ENCODE assay signal across 16 cellular contexts in the genomic region with DNA sequence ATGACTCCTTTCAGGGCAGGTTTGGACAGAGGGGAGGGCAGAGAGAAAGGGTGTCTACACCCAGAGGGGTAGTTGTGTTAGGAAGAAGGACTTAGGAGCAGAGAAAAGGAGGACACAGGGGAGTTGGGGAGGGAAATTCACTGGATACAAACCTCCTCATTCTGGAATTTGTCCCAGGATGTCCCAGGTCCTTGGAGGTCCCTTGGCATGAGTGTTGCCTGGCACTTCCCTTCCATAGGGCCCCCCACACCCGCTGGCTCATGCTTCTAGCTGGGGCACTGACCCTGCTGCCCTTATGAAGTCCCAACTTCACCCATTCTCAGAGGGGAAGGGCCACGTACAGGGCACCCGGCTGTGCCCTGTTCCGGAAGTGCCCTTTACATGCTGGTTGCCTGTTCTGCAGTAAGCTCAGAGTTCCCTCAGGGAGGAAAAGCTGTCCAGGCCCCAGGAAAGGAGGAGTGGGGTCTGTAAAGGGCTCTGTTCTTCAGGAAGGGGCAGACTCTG.
DNase-seq lines count a peak whose midpoint lies in the region; ATAC-seq and TF ChIP-seq lines count a peak whose summit lies in the region.
"Had no signal": no experiment of that assay in that cellular context is flagged by ENCODE, and none has a peak within 500 bp of the region (broad histone marks: within the 10 kb centered on the region; RNA-seq: fewer than 3 reads in every experiment).

No MANE protein-coding gene starts in this region.

- no peaks in the 10 kb centered on the region for H3K9me2 ChIP-seq in Loucy (replicated peaks; ENCODE audit: low read depth, low read length)

- H3K4me2 ChIP-seq in Loucy (ENCODE audit: low read depth, low read length, poor library complexity, severe bottlenecking) (no peak overlapping the region), neural progenitor cell (no peak overlapping the region)

- H3K4me3 ChIP-seq in Loucy (ENCODE audit: low read length, poor library complexity, severe bottlenecking) = no peak overlapping the region
- H3K4me3 ChIP-seq in neural progenitor cell = no peak overlapping the region
- H3K4me3 ChIP-seq: ascending aorta, heart right ventricle, psoas muscle had no signal

- 0 out of 2 replicates have a peak overlapping the region, but pooled peaks have one; percentile 6 for H2AFZ ChIP-seq in Loucy (ENCODE audit: low read length)
- H2AFZ ChIP-seq in neural progenitor cell (replicated peaks) = peak overlapping the region; percentile 37

- H3K4me1 Mint-ChIP-seq in neural progenitor cell = peaks cover 39% of the 10 kb centered on the region
- no peaks in the 10 kb centered on the region for H3K4me1 Mint-ChIP-seq in stimulated activated memory B cell treated with anti-CD40 and anti-IgM and Interleukin-4, amounts not matched to agents 10 μg/mL and 1 μg/mL and 100 μg/mL, for 72 hours

- no peaks in the 10 kb centered on the region for H3F3A ChIP-seq in Loucy (ENCODE audit: low read depth)
- H3F3A ChIP-seq in neural progenitor cell (ENCODE audit: low read depth) = no peaks in the 10 kb centered on the region

- no peaks in the 10 kb centered on the region for H3K9me3 Mint-ChIP-seq in neural progenitor cell
- H3K9me3 Mint-ChIP-seq in stimulated activated memory B cell treated with anti-CD40 and anti-IgM and Interleukin-4, amounts not matched to agents 10 μg/mL and 1 μg/mL and 100 μg/mL, for 72 hours = no peaks in the 10 kb centered on the region
- H3K9me3 Mint-ChIP-seq: CD4-positive, CD25-positive, alpha-beta regulatory T cell; natural killer cell had no signal

- TF ChIP-seq CTCF in 22Rv1 (IDR thresholded peaks at IDR 0.05) (peak; percentile 28; the same call in 1 of the 2 replicates), Loucy (conservative IDR thresholded peaks at IDR 0.05; ENCODE audit: low read length) (no peak), neural progenitor cell (IDR thresholded peaks at IDR 0.05) (no peak)

- no peak overlapping the region for H3K4me3 Mint-ChIP-seq in neural progenitor cell
- no peak overlapping the region for H3K4me3 Mint-ChIP-seq in stimulated activated memory B cell treated with anti-CD40 and anti-IgM and Interleukin-4, amounts not matched to agents 10 μg/mL and 1 μg/mL and 100 μg/mL, for 72 hours
- H3K4me3 Mint-ChIP-seq: natural killer cell had no signal

- H3K79me2 ChIP-seq in Loucy (ENCODE audit: insufficient read depth, low read length) (no peaks in the 10 kb centered on the region), neural progenitor cell (ENCODE audit: low read depth) (no peaks in the 10 kb centered on the region)

- H3K27me3 ChIP-seq in Loucy (ENCODE audit: insufficient read depth, low read length, poor library complexity, severe bottlenecking) (no peaks in the 10 kb centered on the region), neural progenitor cell (no peaks in the 10 kb centered on the region)
- H3K27me3 ChIP-seq: ascending aorta had no signal

- H3K9ac ChIP-seq in Loucy (ENCODE audit: low read depth, low read length, poor library complexity, severe bottlenecking) (no peak overlapping the region), neural progenitor cell (no peak overlapping the region)

- H3K27ac ChIP-seq in 22Rv1 (no peak overlapping the region), epithelial cell of prostate (peak overlapping the region; percentile 49), neural progenitor cell (no peak overlapping the region)
- H3K27ac ChIP-seq: ascending aorta, psoas muscle had no signal

- no peaks in the 10 kb centered on the region for H3K36me3 Mint-ChIP-seq in neural progenitor cell
- H3K36me3 Mint-ChIP-seq in stimulated activated memory B cell treated with anti-CD40 and anti-IgM and Interleukin-4, amounts not matched to agents 10 μg/mL and 1 μg/mL and 100 μg/mL, for 72 hours = no peaks in the 10 kb centered on the region
- H3K36me3 Mint-ChIP-seq: CD4-positive, CD25-positive, alpha-beta regulatory T cell; natural killer cell had no signal

- peaks cover 13% of the 10 kb centered on the region for H3K27me3 Mint-ChIP-seq in neural progenitor cell (ENCODE audit: insufficient read depth, low read depth)
- peaks cover 73% of the 10 kb centered on the region for H3K27me3 Mint-ChIP-seq in stimulated activated memory B cell treated with anti-CD40 and anti-IgM and Interleukin-4, amounts not matched to agents 10 μg/mL and 1 μg/mL and 100 μg/mL, for 72 hours

- H3K27ac Mint-ChIP-seq in neural progenitor cell = no peak overlapping the region
- no peak overlapping the region for H3K27ac Mint-ChIP-seq in stimulated activated memory B cell treated with anti-CD40 and anti-IgM and Interleukin-4, amounts not matched to agents 10 μg/mL and 1 μg/mL and 100 μg/mL, for 72 hours
- H3K27ac Mint-ChIP-seq: CD4-positive, CD25-positive, alpha-beta regulatory T cell; natural killer cell had no signal

- ATAC-seq in GM18907 (IDR thresholded peaks at IDR 0.05; ENCODE audit: unreplicated experiment) = no peak
- ATAC-seq in stimulated activated memory B cell treated with anti-CD40 and anti-IgM and Interleukin-4, amounts not matched to agents 10 μg/mL and 1 μg/mL and 100 μg/mL, for 72 hours = no peak
- ATAC-seq: natural killer cell had no signal

- H3K4me1 ChIP-seq in Loucy (ENCODE audit: insufficient read depth, low read length, poor library complexity, severe bottlenecking) (peaks cover 7% of the 10 kb centered on the region), neural progenitor cell (peaks cover 24% of the 10 kb centered on the region)

- H3K36me3 ChIP-seq in Loucy (ENCODE audit: insufficient read depth, low read length) (no peaks in the 10 kb centered on the region), neural progenitor cell (no peaks in the 10 kb centered on the region)
- H3K36me3 ChIP-seq: ascending aorta, heart right ventricle had no signal

- DNase-seq in epithelial cell of prostate (ENCODE audit: low read depth, low spot score) (no peak), neural progenitor cell (ENCODE audit: low spot score) (no peak), NCI-H187 treated with DMSO at 0.1 percent for 48 hours (lab: John Stamatoyannopoulos, UW) (no peak), kidney tubule cell (ENCODE audit: low spot score) (no peak)
- DNase-seq: activated naive CD4-positive, alpha-beta T cell treated with Interleukin-2 at 50 U/mL for 16 hours; natural killer cell; Right ventricle myocardium superior; stimulated activated CD4-positive, alpha-beta T cell treated with anti-CD3 and anti-CD28 coated beads, Interleukin-4, amount 100 ng/mL, for 4 hours had no signal

- H4K20me1 ChIP-seq in Loucy (ENCODE audit: insufficient read depth, low read length, poor library complexity, severe bottlenecking) (no peaks in the 10 kb centered on the region), neural progenitor cell (ENCODE audit: low read depth) (no peaks in the 10 kb centered on the region)

- no peaks in the 10 kb centered on the region for H3K9me3 ChIP-seq in Loucy (ENCODE audit: insufficient read depth, low read depth, low read length)
- H3K9me3 ChIP-seq in neural progenitor cell (ENCODE audit: low read depth) = no peaks in the 10 kb centered on the region
- H3K9me3 ChIP-seq: ascending aorta, heart right ventricle, psoas muscle had no signal
